1 cellular context compared by ENCODE assay signal in the genomic region with DNA sequence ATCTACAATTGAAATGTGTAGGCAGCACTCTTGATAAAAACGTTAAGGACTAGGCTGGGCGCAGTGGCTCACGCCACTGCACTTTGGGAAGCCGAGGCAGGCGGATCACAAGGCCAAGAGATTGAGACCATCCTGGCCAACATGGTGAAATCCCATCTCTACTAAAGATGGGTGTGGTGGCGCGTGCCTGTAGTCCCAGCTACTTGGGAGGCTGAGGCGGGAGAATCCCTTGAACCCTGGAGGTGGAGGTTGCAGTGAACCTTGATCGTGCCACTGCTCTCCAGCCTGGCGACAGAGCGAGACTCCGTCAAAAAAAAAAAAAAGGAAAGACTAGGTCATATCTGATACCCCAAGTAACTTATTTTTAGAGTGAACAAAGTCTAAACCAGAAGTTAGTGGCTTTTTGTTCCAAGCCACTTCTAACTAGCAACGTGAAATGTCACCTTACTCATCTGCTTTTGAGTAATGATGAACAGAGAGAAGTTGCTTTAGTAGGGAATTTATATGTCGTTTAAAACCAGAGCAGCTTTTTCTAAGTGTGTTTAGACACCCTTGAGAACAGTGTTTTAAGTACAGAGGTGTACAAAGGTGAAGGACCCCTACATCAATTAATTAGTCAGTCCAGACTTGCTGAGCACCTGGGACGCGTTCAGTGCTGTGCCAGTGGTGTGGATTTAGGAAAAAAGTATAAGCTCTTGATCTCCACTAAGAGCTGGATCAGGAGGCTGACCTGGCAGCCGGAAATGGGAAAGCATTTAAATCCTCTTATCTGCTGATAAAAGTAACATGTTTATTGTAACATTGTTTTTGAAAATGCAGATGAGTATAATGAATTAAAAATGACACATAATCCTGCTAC.
TF ChIP-seq lines count a peak whose summit lies in the region.

No MANE protein-coding gene starts in this region.

TF ChIP-seq in IMR-90, 13 proteins besides CTCF, POLR2A, EP300 and RAD21:
- TF ChIP-seq RFX5 (IDR thresholded peaks at IDR 0.05; ENCODE audit: low read depth, low read length) (no peak), MXI1 (IDR thresholded peaks at IDR 0.05; ENCODE audit: borderline replicate concordance, low read depth, low read length) (no peak), MAZ (IDR thresholded peaks at IDR 0.05; ENCODE audit: borderline replicate concordance, low read depth, low read length) (no peak), CEBPB (IDR thresholded peaks at IDR 0.05; ENCODE audit: low read depth, low read length) (no peak), CHD1 (IDR thresholded peaks at IDR 0.05; ENCODE audit: low read depth, low read length) (no peak), NFE2L2 (IDR thresholded peaks at IDR 0.05; ENCODE audit: low read depth, low read length) (no peak)
- TF ChIP-seq, protein P1, sequence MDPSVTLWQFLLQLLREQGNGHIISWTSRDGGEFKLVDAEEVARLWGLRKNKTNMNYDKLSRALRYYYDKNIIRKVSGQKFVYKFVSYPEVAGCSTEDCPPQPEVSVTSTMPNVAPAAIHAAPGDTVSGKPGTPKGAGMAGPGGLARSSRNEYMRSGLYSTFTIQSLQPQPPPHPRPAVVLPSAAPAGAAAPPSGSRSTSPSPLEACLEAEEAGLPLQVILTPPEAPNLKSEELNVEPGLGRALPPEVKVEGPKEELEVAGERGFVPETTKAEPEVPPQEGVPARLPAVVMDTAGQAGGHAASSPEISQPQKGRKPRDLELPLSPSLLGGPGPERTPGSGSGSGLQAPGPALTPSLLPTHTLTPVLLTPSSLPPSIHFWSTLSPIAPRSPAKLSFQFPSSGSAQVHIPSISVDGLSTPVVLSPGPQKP (IDR thresholded peaks at IDR 0.05; ENCODE audit: borderline replicate concordance, low read depth, low read length): no peak
